In the genomic region with DNA sequence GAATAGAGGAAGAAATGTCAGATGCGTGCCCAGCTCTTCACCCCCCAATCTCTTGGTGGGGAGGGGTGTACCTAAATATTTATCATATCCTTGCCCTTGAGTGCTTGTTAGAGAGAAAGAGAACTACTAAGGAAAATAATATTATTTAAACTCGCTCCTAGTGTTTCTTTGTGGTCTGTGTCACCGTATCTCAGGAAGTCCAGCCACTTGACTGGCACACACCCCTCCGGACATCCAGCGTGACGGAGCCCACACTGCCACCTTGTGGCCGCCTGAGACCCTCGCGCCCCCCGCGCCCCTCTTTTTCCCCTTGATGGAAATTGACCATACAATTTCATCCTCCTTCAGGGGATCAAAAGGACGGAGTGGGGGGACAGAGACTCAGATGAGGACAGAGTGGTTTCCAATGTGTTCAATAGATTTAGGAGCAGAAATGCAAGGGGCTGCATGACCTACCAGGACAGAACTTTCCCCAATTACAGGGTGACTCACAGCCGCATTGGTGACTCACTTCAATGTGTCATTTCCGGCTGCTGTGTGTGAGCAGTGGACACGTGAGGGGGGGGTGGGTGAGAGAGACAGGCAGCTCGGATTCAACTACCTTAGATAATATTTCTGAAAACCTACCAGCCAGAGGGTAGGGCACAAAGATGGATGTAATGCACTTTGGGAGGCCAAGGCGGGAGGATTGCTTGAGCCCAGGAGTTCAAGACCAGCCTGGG, we compare ENCODE assay signal across 1 cellular context.
TF ChIP-seq lines count a peak whose summit lies in the region.

No MANE protein-coding gene starts in this region.

TF ChIP-seq in K562, 482 proteins besides CTCF, POLR2A, EP300 and RAD21 (continued from another document and continues in another):
- TF ChIP-seq, protein P1, sequence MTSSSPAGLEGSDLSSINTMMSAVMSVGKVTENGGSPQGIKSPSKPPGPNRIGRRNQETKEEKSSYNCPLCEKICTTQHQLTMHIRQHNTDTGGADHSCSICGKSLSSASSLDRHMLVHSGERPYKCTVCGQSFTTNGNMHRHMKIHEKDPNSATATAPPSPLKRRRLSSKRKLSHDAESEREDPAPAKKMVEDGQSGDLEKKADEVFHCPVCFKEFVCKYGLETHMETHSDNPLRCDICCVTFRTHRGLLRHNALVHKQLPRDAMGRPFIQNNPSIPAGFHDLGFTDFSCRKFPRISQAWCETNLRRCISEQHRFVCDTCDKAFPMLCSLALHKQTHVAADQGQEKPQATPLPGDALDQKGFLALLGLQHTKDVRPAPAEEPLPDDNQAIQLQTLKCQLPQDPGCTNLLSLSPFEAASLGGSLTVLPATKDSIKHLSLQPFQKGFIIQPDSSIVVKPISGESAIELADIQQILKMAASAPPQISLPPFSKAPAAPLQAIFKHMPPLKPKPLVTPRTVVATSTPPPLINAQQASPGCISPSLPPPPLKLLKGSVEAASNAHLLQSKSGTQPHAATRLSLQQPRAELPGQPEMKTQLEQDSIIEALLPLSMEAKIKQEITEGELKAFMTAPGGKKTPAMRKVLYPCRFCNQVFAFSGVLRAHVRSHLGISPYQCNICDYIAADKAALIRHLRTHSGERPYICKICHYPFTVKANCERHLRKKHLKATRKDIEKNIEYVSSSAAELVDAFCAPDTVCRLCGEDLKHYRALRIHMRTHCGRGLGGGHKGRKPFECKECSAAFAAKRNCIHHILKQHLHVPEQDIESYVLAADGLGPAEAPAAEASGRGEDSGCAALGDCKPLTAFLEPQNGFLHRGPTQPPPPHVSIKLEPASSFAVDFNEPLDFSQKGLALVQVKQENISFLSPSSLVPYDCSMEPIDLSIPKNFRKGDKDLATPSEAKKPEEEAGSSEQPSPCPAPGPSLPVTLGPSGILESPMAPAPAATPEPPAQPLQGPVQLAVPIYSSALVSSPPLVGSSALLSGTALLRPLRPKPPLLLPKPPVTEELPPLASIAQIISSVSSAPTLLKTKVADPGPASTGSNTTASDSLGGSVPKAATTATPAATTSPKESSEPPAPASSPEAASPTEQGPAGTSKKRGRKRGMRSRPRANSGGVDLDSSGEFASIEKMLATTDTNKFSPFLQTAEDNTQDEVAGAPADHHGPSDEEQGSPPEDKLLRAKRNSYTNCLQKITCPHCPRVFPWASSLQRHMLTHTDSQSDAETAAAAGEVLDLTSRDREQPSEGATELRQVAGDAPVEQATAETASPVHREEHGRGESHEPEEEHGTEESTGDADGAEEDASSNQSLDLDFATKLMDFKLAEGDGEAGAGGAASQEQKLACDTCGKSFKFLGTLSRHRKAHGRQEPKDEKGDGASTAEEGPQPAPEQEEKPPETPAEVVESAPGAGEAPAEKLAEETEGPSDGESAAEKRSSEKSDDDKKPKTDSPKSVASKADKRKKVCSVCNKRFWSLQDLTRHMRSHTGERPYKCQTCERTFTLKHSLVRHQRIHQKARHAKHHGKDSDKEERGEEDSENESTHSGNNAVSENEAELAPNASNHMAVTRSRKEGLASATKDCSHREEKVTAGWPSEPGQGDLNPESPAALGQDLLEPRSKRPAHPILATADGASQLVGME (CRISPR knock-in tag; IDR thresholded peaks at IDR 0.05) = no peak
- TF ChIP-seq RUNX1 (IDR thresholded peaks at IDR 0.05; ENCODE audit: low read depth) (no peak), POLR2H (tag; IDR thresholded peaks at IDR 0.05; ENCODE audit: low read depth) (no peak), ETV6 (IDR thresholded peaks at IDR 0.05; ENCODE audit: borderline replicate concordance in 1 of 2, low read depth in 2 of 2, low read length in 1 of 2) (no peak), ETV6 (CRISPR knock-in tag; IDR thresholded peaks at IDR 0.05; ENCODE audit: borderline replicate concordance) (no peak), ZBTB17 (CRISPR knock-in tag; IDR thresholded peaks at IDR 0.05) (peak; percentile 34; the same call in 1 of the 2 replicates), SLC30A9 (CRISPR knock-in tag; IDR thresholded peaks at IDR 0.05) (no peak), DACH1 (IDR thresholded peaks at IDR 0.05; ENCODE audit: partially characterized antibody) (no peak), RBFOX2 (IDR thresholded peaks at IDR 0.05; ENCODE audit: low read depth, low read length) (peak; percentile 74), TRIM28 (IDR thresholded peaks at IDR 0.05) (0 out of 2 replicates have a peak, but pooled peaks have one; percentile 79), ERF (CRISPR knock-in tag; IDR thresholded peaks at IDR 0.05) (no peak), BMI1 (IDR thresholded peaks at IDR 0.05; ENCODE audit: low read length) (no peak), NFIC (IDR thresholded peaks at IDR 0.05) (peak; percentile 66), SIN3B (IDR thresholded peaks at IDR 0.05; ENCODE audit: low read depth) (peak; percentile 88), POLR2AphosphoS5 (IDR thresholded peaks at IDR 0.05; ENCODE audit: control insufficient read depth, insufficient read depth, low read depth, low read length) (peak; percentile 40; the same call in 1 of the 2 replicates), STAT5B (CRISPR knock-in tag; IDR thresholded peaks at IDR 0.05) (no peak), ZBTB2 (IDR thresholded peaks at IDR 0.05) (peak; percentile 90), ZNF79 (CRISPR knock-in tag; IDR thresholded peaks at IDR 0.05; ENCODE audit: low read depth) (no peak), ELF2 (CRISPR knock-in tag; IDR thresholded peaks at IDR 0.05) (peak; percentile 61), SIRT6 (IDR thresholded peaks at IDR 0.05; ENCODE audit: low read depth, low read length) (no peak), MEF2D (tag; conservative IDR thresholded peaks at IDR 0.05; ENCODE audit: low read depth) (peak; percentile 59; the same call in 1 of the 2 replicates), WHSC1 (IDR thresholded peaks at IDR 0.05; ENCODE audit: low read length) (no peak), CBX2 (IDR thresholded peaks at IDR 0.05; ENCODE audit: insufficient read depth, low read length, poor library complexity, severe bottlenecking) (no peak), HDAC1 (IDR thresholded peaks at IDR 0.05) (peak; percentile 6 to 87; a peak in 2 of 4 replicates), MYC (IDR thresholded peaks at IDR 0.05; ENCODE audit: low read depth, low read length) (peak; percentile 92), MYC (CRISPR knock-in tag; IDR thresholded peaks at IDR 0.05; ENCODE audit: borderline replicate concordance, low read depth) (no peak), TARDBP (IDR thresholded peaks at IDR 0.05) (peak; percentile 70; the same call in 1 of the 2 replicates), HMG20A (CRISPR knock-in tag; conservative IDR thresholded peaks at IDR 0.05) (no peak), TBP (optimal IDR thresholded peaks at IDR 0.05; ENCODE audit: low read depth, low read length) (peak; percentile 68), FOXO4 (CRISPR knock-in tag; IDR thresholded peaks at IDR 0.05) (no peak), ZNF699 (CRISPR knock-in tag; IDR thresholded peaks at IDR 0.05; ENCODE audit: insufficient replicate concordance) (no peak)
- TF ChIP-seq, protein P2, sequence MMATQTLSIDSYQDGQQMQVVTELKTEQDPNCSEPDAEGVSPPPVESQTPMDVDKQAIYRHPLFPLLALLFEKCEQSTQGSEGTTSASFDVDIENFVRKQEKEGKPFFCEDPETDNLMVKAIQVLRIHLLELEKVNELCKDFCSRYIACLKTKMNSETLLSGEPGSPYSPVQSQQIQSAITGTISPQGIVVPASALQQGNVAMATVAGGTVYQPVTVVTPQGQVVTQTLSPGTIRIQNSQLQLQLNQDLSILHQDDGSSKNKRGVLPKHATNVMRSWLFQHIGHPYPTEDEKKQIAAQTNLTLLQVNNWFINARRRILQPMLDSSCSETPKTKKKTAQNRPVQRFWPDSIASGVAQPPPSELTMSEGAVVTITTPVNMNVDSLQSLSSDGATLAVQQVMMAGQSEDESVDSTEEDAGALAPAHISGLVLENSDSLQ (IDR thresholded peaks at IDR 0.05) = peak; percentile 88
- TF ChIP-seq, protein P3, sequence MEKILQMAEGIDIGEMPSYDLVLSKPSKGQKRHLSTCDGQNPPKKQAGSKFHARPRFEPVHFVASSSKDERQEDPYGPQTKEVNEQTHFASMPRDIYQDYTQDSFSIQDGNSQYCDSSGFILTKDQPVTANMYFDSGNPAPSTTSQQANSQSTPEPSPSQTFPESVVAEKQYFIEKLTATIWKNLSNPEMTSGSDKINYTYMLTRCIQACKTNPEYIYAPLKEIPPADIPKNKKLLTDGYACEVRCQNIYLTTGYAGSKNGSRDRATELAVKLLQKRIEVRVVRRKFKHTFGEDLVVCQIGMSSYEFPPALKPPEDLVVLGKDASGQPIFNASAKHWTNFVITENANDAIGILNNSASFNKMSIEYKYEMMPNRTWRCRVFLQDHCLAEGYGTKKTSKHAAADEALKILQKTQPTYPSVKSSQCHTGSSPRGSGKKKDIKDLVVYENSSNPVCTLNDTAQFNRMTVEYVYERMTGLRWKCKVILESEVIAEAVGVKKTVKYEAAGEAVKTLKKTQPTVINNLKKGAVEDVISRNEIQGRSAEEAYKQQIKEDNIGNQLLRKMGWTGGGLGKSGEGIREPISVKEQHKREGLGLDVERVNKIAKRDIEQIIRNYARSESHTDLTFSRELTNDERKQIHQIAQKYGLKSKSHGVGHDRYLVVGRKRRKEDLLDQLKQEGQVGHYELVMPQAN (IDR thresholded peaks at IDR 0.05; ENCODE audit: borderline replicate concordance) = peak; percentile 72; the same call in 1 of the 2 replicates
- TF ChIP-seq, protein P4, sequence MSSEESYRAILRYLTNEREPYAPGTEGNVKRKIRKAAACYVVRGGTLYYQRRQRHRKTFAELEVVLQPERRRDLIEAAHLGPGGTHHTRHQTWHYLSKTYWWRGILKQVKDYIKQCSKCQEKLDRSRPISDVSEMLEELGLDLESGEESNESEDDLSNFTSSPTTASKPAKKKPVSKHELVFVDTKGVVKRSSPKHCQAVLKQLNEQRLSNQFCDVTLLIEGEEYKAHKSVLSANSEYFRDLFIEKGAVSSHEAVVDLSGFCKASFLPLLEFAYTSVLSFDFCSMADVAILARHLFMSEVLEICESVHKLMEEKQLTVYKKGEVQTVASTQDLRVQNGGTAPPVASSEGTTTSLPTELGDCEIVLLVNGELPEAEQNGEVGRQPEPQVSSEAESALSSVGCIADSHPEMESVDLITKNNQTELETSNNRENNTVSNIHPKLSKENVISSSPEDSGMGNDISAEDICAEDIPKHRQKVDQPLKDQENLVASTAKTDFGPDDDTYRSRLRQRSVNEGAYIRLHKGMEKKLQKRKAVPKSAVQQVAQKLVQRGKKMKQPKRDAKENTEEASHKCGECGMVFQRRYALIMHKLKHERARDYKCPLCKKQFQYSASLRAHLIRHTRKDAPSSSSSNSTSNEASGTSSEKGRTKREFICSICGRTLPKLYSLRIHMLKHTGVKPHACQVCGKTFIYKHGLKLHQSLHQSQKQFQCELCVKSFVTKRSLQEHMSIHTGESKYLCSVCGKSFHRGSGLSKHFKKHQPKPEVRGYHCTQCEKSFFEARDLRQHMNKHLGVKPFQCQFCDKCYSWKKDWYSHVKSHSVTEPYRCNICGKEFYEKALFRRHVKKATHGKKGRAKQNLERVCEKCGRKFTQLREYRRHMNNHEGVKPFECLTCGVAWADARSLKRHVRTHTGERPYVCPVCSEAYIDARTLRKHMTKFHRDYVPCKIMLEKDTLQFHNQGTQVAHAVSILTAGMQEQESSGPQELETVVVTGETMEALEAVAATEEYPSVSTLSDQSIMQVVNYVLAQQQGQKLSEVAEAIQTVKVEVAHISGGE (CRISPR knock-in tag; IDR thresholded peaks at IDR 0.05) = peak in 1 of 3 experiments; percentile 78; a peak in 2 of 6 replicates
- TF ChIP-seq, protein P5, sequence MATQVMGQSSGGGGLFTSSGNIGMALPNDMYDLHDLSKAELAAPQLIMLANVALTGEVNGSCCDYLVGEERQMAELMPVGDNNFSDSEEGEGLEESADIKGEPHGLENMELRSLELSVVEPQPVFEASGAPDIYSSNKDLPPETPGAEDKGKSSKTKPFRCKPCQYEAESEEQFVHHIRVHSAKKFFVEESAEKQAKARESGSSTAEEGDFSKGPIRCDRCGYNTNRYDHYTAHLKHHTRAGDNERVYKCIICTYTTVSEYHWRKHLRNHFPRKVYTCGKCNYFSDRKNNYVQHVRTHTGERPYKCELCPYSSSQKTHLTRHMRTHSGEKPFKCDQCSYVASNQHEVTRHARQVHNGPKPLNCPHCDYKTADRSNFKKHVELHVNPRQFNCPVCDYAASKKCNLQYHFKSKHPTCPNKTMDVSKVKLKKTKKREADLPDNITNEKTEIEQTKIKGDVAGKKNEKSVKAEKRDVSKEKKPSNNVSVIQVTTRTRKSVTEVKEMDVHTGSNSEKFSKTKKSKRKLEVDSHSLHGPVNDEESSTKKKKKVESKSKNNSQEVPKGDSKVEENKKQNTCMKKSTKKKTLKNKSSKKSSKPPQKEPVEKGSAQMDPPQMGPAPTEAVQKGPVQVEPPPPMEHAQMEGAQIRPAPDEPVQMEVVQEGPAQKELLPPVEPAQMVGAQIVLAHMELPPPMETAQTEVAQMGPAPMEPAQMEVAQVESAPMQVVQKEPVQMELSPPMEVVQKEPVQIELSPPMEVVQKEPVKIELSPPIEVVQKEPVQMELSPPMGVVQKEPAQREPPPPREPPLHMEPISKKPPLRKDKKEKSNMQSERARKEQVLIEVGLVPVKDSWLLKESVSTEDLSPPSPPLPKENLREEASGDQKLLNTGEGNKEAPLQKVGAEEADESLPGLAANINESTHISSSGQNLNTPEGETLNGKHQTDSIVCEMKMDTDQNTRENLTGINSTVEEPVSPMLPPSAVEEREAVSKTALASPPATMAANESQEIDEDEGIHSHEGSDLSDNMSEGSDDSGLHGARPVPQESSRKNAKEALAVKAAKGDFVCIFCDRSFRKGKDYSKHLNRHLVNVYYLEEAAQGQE (CRISPR knock-in tag; IDR thresholded peaks at IDR 0.05; ENCODE audit: low read depth) = no peak
- TF ChIP-seq, protein P6, sequence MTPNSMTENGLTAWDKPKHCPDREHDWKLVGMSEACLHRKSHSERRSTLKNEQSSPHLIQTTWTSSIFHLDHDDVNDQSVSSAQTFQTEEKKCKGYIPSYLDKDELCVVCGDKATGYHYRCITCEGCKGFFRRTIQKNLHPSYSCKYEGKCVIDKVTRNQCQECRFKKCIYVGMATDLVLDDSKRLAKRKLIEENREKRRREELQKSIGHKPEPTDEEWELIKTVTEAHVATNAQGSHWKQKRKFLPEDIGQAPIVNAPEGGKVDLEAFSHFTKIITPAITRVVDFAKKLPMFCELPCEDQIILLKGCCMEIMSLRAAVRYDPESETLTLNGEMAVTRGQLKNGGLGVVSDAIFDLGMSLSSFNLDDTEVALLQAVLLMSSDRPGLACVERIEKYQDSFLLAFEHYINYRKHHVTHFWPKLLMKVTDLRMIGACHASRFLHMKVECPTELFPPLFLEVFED (CRISPR knock-in tag; conservative IDR thresholded peaks at IDR 0.05) = 0 out of 2 replicates have a peak, but pooled peaks have one; percentile 51
